In the genomic region with DNA sequence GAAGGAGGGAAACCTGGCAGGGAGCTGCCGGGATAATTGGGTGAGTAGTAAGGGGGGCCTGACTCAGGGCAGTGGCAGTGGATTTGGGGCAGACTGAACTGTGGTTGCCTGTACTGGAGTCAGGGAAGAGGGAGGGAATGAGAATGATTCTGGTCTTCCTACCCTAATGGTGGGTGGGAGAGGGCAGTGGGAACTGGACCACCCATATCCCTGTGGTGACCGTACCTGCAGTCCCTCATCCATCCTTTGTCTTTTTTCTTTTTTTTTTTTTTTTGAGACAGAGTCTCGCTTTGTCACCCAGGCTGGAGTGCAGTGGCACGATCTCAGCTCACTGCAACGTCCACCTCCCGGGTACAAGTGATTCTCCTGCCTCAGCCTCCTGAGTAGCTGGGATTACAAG, we compare ENCODE assay signal across 2 cellular contexts. TPM values are rescaled to one million over a fixed set of nuclear protein-coding genes. Genes with fewer than 3 reads are reported as not detected.
"Had no signal": no experiment of that assay in that cellular context is flagged by ENCODE, and none has a peak within 500 bp of the region (broad histone marks: within the 10 kb centered on the region; RNA-seq: fewer than 3 reads in every experiment).

No MANE protein-coding gene starts in this region.

RNA-seq across cellular contexts. Expression of a gene that starts 6.6 kb away (rescaled TPM):
- total RNA-seq: epithelial cell of proximal tubule, foreskin keratinocyte had no signal
- polyA plus RNA-seq: foreskin keratinocyte had no signal
